ENCODE assay signal across 13 cellular contexts in genomic region chr6:131683479-131683878, GRCh38. TPM values are rescaled to one million over a fixed set of nuclear protein-coding genes. Genes with fewer than 3 reads are reported as not detected.
A peak's percentile ranks its signal among the peaks of the same experiment; 100 is the strongest.
DNase-seq lines count a peak whose midpoint lies in the region; ATAC-seq and TF ChIP-seq lines count a peak whose summit lies in the region.
"Had no signal": no experiment of that assay in that cellular context is flagged by ENCODE, and none has a peak within 500 bp of the region (broad histone marks: within the 10 kb centered on the region; RNA-seq: fewer than 3 reads in every experiment).

No MANE protein-coding gene starts in this region.

- peak overlapping the region; percentile 37 for H3K9ac ChIP-seq in SU-DHL-6 (ENCODE audit: low read length)
- H3K9ac ChIP-seq: BLaER1 treated with 17β-estradiol and CSF1 and Interleukin-3, amounts not matched to agents 10 nM and 100 nM had no signal

- H3K36me3 ChIP-seq in SU-DHL-6 (ENCODE audit: low read length), result peaks cover 10% of the 10 kb centered on the region
- H3K36me3 ChIP-seq: BLaER1 treated with 17β-estradiol and CSF1 and Interleukin-3, amounts not matched to agents 10 nM and 100 nM had no signal

- no peak for DNase-seq in left cardiac atrium
- DNase-seq in hepatic stellate cell (ENCODE audit: low spot score), result no peak
- no peak for DNase-seq in stimulated activated CD4-positive, alpha-beta T cell treated with anti-CD3 and anti-CD28 coated beads, Interleukin-4, amount 100 ng/mL, for 24 hours
- no peak for DNase-seq in KBM-7
- DNase-seq: activated naive CD4-positive, alpha-beta T cell treated with Interleukin-2 at 50 U/mL for 16 hours; psoas muscle; T-helper 9 cell had no signal

- peak overlapping the region; percentile 8 for H2AFZ ChIP-seq in SU-DHL-6 (ENCODE audit: low read depth, low read length, severe bottlenecking)

- H3K4me2 ChIP-seq in SU-DHL-6 (ENCODE audit: low read depth, low read length, poor library complexity, severe bottlenecking), result peak overlapping the region; percentile 84
- H3K4me2 ChIP-seq: BLaER1 treated with 17β-estradiol and CSF1 and Interleukin-3, amounts not matched to agents 10 nM and 100 nM had no signal

- peak; percentile 61 for ATAC-seq in GM18499 (IDR thresholded peaks at IDR 0.05; ENCODE audit: insufficient read depth, unreplicated experiment)
- peak; percentile 78 for ATAC-seq in GM19468 (IDR thresholded peaks at IDR 0.05; ENCODE audit: extremely low read depth, unreplicated experiment)
- ATAC-seq in HG03045 (IDR thresholded peaks at IDR 0.05; ENCODE audit: unreplicated experiment), result peak; percentile 60
- ATAC-seq in left cardiac atrium, result no peak
- ATAC-seq: psoas muscle had no signal

- intact Hi-C loops in left cardiac atrium (cut with DNase I), result no loop called here

- H3K9me3 ChIP-seq in SU-DHL-6 (ENCODE audit: insufficient read depth, low read length), result no peaks in the 10 kb centered on the region
- H3K9me3 ChIP-seq: BLaER1 treated with 17β-estradiol and CSF1 and Interleukin-3, amounts not matched to agents 10 nM and 100 nM; psoas muscle had no signal

- in situ Hi-C loops in KBM-7 (cut with MboI; ENCODE audit: low pct_unique_long_range_greater_than_20kb, low sequenced_read_pairs), result loop anchor here (25.0 kb wide), 1 partner anchor 229 kb away; no protein-coding TSS in a partner anchor

- H3K79me2 ChIP-seq in SU-DHL-6 (ENCODE audit: insufficient read depth, low read length), result no peaks in the 10 kb centered on the region

- no peaks in the 10 kb centered on the region for H3K9me2 ChIP-seq in SU-DHL-6 (replicated peaks; ENCODE audit: insufficient read depth, low read length)

- H3K27me3 ChIP-seq in SU-DHL-6 (ENCODE audit: low read length), result no peaks in the 10 kb centered on the region
- H3K27me3 ChIP-seq: BLaER1 treated with 17β-estradiol and CSF1 and Interleukin-3, amounts not matched to agents 10 nM and 100 nM had no signal

- H3K27ac ChIP-seq in SU-DHL-6 (ENCODE audit: low read depth, low read length), result peak overlapping the region; percentile 98
- H3K27ac ChIP-seq: BLaER1 treated with 17β-estradiol and CSF1 and Interleukin-3, amounts not matched to agents 10 nM and 100 nM; psoas muscle had no signal

- no peaks in the 10 kb centered on the region for H4K20me1 ChIP-seq in SU-DHL-6 (ENCODE audit: low read depth, low read length)
- H4K20me1 ChIP-seq: BLaER1 treated with 17β-estradiol and CSF1 and Interleukin-3, amounts not matched to agents 10 nM and 100 nM had no signal

- no peak for TF ChIP-seq CTCF in SU-DHL-6 (IDR thresholded peaks at IDR 0.05; ENCODE audit: insufficient read depth, low read length, poor library complexity, severe bottlenecking)

- H3K4me3 ChIP-seq in SU-DHL-6 (ENCODE audit: insufficient read depth, low read length, poor library complexity, severe bottlenecking), result no peak overlapping the region
- H3K4me3 ChIP-seq: BLaER1 treated with 17β-estradiol and CSF1 and Interleukin-3, amounts not matched to agents 10 nM and 100 nM; psoas muscle had no signal

- H3F3A ChIP-seq in SU-DHL-6 (ENCODE audit: insufficient read depth), result peaks cover 56% of the 10 kb centered on the region

RNA-seq across cellular contexts. Expression of gene OR2A4, which starts 17.7 kb away (rescaled TPM):
- not detected for total RNA-seq in left cardiac atrium

RNA-seq across cellular contexts. Expression of gene CTAGE9, which starts 27.3 kb away (rescaled TPM):
- total RNA-seq in left cardiac atrium, result not detected
- total RNA-seq: LHCN-M2, psoas muscle had no signal

RNA-seq across cellular contexts. Expression of gene ENPP3, which starts 46.4 kb away (rescaled TPM):
- total RNA-seq in left cardiac atrium, result under 1 TPM; 0.16 to 0.53 TPM
- total RNA-seq: LHCN-M2 had no signal

RNA-seq across cellular contexts. Expression of gene MED23, which starts 55.4 kb away (rescaled TPM):
- total RNA-seq in left cardiac atrium, result 10 to 100 TPM; 12.5 to 15.1 TPM

Comparison
In these comparisons a context has a peak if more than half of its experiments do, and no peak if none do; other contexts are left out.
1. ATAC-seq: peak in GM18499 (single experiment), GM19468 (single experiment) and HG03045 (single experiment); none in left cardiac atrium (0 of 2).